1 cellular context compared by ENCODE assay signal in genomic region chr1:67760030-67760821, GRCh38.
TF ChIP-seq lines count a peak whose summit lies in the region.

No MANE protein-coding gene starts in this region.

TF ChIP-seq in HepG2, 621 proteins besides CTCF, POLR2A, EP300 and RAD21 (continued from another document and continues in another):
- TF ChIP-seq, protein P1, sequence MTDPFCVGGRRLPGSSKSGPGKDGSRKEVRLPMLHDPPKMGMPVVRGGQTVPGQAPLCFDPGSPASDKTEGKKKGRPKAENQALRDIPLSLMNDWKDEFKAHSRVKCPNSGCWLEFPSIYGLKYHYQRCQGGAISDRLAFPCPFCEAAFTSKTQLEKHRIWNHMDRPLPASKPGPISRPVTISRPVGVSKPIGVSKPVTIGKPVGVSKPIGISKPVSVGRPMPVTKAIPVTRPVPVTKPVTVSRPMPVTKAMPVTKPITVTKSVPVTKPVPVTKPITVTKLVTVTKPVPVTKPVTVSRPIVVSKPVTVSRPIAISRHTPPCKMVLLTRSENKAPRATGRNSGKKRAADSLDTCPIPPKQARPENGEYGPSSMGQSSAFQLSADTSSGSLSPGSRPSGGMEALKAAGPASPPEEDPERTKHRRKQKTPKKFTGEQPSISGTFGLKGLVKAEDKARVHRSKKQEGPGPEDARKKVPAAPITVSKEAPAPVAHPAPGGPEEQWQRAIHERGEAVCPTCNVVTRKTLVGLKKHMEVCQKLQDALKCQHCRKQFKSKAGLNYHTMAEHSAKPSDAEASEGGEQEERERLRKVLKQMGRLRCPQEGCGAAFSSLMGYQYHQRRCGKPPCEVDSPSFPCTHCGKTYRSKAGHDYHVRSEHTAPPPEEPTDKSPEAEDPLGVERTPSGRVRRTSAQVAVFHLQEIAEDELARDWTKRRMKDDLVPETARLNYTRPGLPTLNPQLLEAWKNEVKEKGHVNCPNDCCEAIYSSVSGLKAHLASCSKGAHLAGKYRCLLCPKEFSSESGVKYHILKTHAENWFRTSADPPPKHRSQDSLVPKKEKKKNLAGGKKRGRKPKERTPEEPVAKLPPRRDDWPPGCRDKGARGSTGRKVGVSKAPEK (CRISPR knock-in tag; IDR thresholded peaks at IDR 0.05; ENCODE audit: borderline replicate concordance): no peak
- TF ChIP-seq ZFP1 (CRISPR knock-in tag; IDR thresholded peaks at IDR 0.05) (no peak), HMG20A (CRISPR knock-in tag; IDR thresholded peaks at IDR 0.05; ENCODE audit: borderline replicate concordance) (peak; percentile 38; the same call in 1 of the 2 replicates), HDAC2 (CRISPR knock-in tag; IDR thresholded peaks at IDR 0.05) (0 out of 2 replicates have a peak, but pooled peaks have one; percentile 64), MIER3 (CRISPR knock-in tag; IDR thresholded peaks at IDR 0.05; ENCODE audit: borderline replicate concordance) (no peak), HMG20B (CRISPR knock-in tag; conservative IDR thresholded peaks at IDR 0.05) (no peak), ZNF615 (CRISPR knock-in tag; IDR thresholded peaks at IDR 0.05; ENCODE audit: borderline replicate concordance) (no peak), HOXA9 (CRISPR knock-in tag; IDR thresholded peaks at IDR 0.05; ENCODE audit: borderline replicate concordance) (no peak), FOXP4 (CRISPR knock-in tag; IDR thresholded peaks at IDR 0.05) (peak; percentile 60), ZKSCAN5 (CRISPR knock-in tag; IDR thresholded peaks at IDR 0.05) (no peak), ZNF547 (CRISPR knock-in tag; IDR thresholded peaks at IDR 0.05) (no peak), SMC3 (IDR thresholded peaks at IDR 0.05; ENCODE audit: low read length) (peak; percentile 75), GLI4 (CRISPR knock-in tag; IDR thresholded peaks at IDR 0.05; ENCODE audit: borderline replicate concordance) (no peak), ZNF674 (CRISPR knock-in tag; IDR thresholded peaks at IDR 0.05; ENCODE audit: low read depth) (no peak), ZNF557 (CRISPR knock-in tag; IDR thresholded peaks at IDR 0.05) (no peak), ZNF660 (CRISPR knock-in tag; IDR thresholded peaks at IDR 0.05; ENCODE audit: borderline replicate concordance, low read depth) (no peak), IRX3 (CRISPR knock-in tag; IDR thresholded peaks at IDR 0.05; ENCODE audit: borderline replicate concordance, low read depth) (no peak), HES4 (CRISPR knock-in tag; IDR thresholded peaks at IDR 0.05; ENCODE audit: borderline replicate concordance) (no peak), TBP (CRISPR knock-in tag; IDR thresholded peaks at IDR 0.05) (no peak), EEA1 (CRISPR knock-in tag; IDR thresholded peaks at IDR 0.05; ENCODE audit: borderline replicate concordance) (no peak), SALL2 (CRISPR knock-in tag; IDR thresholded peaks at IDR 0.05) (no peak), JUN (CRISPR knock-in tag; IDR thresholded peaks at IDR 0.05) (no peak), FLYWCH1 (CRISPR knock-in tag; IDR thresholded peaks at IDR 0.05) (no peak), ZNF281 (CRISPR knock-in tag; IDR thresholded peaks at IDR 0.05; ENCODE audit: borderline replicate concordance) (no peak), SMAD1 (CRISPR knock-in tag; IDR thresholded peaks at IDR 0.05; ENCODE audit: borderline replicate concordance, low read depth) (no peak), THAP8 (CRISPR knock-in tag; IDR thresholded peaks at IDR 0.05; ENCODE audit: borderline replicate concordance) (no peak), NR0B2 (CRISPR knock-in tag; IDR thresholded peaks at IDR 0.05) (no peak), ZNF737 (CRISPR knock-in tag; IDR thresholded peaks at IDR 0.05; ENCODE audit: borderline replicate concordance) (no peak), SETDB1 (CRISPR knock-in tag; IDR thresholded peaks at IDR 0.05; ENCODE audit: borderline replicate concordance) (no peak), ZNF512 (CRISPR knock-in tag; IDR thresholded peaks at IDR 0.05) (no peak), ZNF83 (CRISPR knock-in tag; IDR thresholded peaks at IDR 0.05; ENCODE audit: borderline replicate concordance) (no peak), ZNF256 (CRISPR knock-in tag; conservative IDR thresholded peaks at IDR 0.05) (no peak), MBD4 (IDR thresholded peaks at IDR 0.05; ENCODE audit: borderline replicate concordance, low read length) (no peak), ZNF564 (CRISPR knock-in tag; IDR thresholded peaks at IDR 0.05) (no peak), TBX3 (IDR thresholded peaks at IDR 0.05; ENCODE audit: borderline replicate concordance) (peak; percentile 79), AGO2 (optimal IDR thresholded peaks at IDR 0.05; ENCODE audit: low read depth, low read length) (no peak), AFF4 (CRISPR knock-in tag; IDR thresholded peaks at IDR 0.05) (no peak), ZNF790 (CRISPR knock-in tag; IDR thresholded peaks at IDR 0.05; ENCODE audit: borderline replicate concordance) (no peak), CEBPG (CRISPR knock-in tag; IDR thresholded peaks at IDR 0.05) (peak; percentile 28; the same call in 1 of the 2 replicates)
- TF ChIP-seq, protein P2, sequence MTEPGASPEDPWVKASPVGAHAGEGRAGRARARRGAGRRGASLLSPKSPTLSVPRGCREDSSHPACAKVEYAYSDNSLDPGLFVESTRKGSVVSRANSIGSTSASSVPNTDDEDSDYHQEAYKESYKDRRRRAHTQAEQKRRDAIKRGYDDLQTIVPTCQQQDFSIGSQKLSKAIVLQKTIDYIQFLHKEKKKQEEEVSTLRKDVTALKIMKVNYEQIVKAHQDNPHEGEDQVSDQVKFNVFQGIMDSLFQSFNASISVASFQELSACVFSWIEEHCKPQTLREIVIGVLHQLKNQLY (CRISPR knock-in tag; IDR thresholded peaks at IDR 0.05): 0 out of 2 replicates have a peak, but pooled peaks have one; percentile 29
- TF ChIP-seq, protein P3, sequence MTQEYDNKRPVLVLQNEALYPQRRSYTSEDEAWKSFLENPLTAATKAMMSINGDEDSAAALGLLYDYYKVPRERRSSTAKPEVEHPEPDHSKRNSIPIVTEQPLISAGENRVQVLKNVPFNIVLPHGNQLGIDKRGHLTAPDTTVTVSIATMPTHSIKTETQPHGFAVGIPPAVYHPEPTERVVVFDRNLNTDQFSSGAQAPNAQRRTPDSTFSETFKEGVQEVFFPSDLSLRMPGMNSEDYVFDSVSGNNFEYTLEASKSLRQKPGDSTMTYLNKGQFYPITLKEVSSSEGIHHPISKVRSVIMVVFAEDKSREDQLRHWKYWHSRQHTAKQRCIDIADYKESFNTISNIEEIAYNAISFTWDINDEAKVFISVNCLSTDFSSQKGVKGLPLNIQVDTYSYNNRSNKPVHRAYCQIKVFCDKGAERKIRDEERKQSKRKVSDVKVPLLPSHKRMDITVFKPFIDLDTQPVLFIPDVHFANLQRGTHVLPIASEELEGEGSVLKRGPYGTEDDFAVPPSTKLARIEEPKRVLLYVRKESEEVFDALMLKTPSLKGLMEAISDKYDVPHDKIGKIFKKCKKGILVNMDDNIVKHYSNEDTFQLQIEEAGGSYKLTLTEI (CRISPR knock-in tag; conservative IDR thresholded peaks at IDR 0.05): no peak
- TF ChIP-seq, protein P4, sequence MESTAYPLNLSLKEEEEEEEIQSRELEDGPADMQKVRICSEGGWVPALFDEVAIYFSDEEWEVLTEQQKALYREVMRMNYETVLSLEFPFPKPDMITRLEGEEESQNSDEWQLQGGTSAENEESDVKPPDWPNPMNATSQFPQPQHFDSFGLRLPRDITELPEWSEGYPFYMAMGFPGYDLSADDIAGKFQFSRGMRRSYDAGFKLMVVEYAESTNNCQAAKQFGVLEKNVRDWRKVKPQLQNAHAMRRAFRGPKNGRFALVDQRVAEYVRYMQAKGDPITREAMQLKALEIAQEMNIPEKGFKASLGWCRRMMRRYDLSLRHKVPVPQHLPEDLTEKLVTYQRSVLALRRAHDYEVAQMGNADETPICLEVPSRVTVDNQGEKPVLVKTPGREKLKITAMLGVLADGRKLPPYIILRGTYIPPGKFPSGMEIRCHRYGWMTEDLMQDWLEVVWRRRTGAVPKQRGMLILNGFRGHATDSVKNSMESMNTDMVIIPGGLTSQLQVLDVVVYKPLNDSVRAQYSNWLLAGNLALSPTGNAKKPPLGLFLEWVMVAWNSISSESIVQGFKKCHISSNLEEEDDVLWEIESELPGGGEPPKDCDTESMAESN (CRISPR knock-in tag; conservative IDR thresholded peaks at IDR 0.05): no peak
